In the genomic region with DNA sequence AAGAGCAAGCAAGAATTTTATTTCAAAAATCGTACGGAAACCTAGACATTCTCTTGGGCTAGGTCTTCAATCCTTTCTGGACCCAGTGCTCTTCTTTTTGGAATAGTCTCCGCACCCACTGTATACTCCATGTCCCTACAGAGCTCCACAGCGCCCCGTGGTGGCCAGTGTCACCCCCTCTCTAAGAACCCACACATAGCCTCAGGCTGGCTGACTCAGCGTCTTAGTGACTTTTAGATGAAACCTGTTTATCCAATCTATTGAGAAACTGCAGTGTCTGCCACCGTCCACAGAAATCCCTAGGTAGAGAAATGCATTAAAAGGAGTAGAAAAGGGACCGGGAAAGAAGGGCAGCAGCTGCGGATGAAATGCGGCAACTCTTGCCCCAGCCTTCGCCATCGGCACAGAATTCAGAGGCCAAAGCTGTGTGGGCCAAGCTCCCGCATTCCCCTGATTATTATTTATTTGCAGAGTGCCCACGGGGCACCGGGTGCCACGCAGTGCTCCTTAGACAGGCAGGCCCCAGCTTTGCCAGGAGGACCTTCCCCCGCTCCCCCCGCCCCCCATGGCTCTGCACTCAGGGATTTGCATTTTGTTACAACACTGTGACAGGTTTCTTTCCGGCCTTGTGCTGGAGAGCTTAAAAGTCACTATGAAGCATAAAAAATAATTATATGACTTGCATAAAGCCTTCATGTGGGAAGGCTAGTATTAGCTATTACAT, we compare ENCODE assay signal across 8 cellular contexts.
DNase-seq lines count a peak whose midpoint lies in the region; ATAC-seq and TF ChIP-seq lines count a peak whose summit lies in the region.

No MANE protein-coding gene starts in this region.

- no peaks in the 10 kb centered on the region for H3K36me3 Mint-ChIP-seq in T-cell

- TF ChIP-seq CTCF in body of pancreas (IDR thresholded peaks at IDR 0.05) = no peak

- H3K27ac ChIP-seq in body of pancreas (no peak overlapping the region), substantia nigra (ENCODE audit: low read depth, low read length, poor library complexity, severe bottlenecking) (no peak overlapping the region)

- H3K27me3 Mint-ChIP-seq in T-cell = peaks cover 32 to 49% of the 10 kb centered on the region in 2 donors

- no peaks in the 10 kb centered on the region for H3K36me3 ChIP-seq in body of pancreas (replicated peaks in 1 of 2; ENCODE audit: insufficient read depth in 1 of 2, low read depth in 2 of 2)

- H3K9me3 Mint-ChIP-seq in T-cell = no peaks in the 10 kb centered on the region

- H3K9me3 ChIP-seq in body of pancreas = no peaks in the 10 kb centered on the region

- intact Hi-C loops in body of pancreas (cut with DNase I) = no loop called here

- TF ChIP-seq POLR2A in body of pancreas (IDR thresholded peaks at IDR 0.05) = no peak

- H3K4me3 ChIP-seq in body of pancreas = no peak overlapping the region

- POLR2A ChIA-PET in T-cell (lab: Charles Lee) = no interaction called here

- H3K4me1 ChIP-seq in body of pancreas = no peaks in the 10 kb centered on the region

- peak; percentile 28 for DNase-seq in CD1c-positive myeloid dendritic cell (ENCODE audit: extremely low spot score)
- peak; percentile 10 for DNase-seq in HCEC 1CT
- DNase-seq in T1000 (lab: John Stamatoyannopoulos, UW) = peak; percentile 43
- DNase-seq in iPS DF 19.7 (ENCODE audit: low read depth, low spot score) = peak; percentile 52
- DNase-seq in body of pancreas = no peak
- DNase-seq in GM19238 (ENCODE audit: insufficient read length, low spot score) = no peak
- no peak for DNase-seq in substantia nigra (lab: John Stamatoyannopoulos, UW)
- DNase-seq in T-cell = no peak

- no peak overlapping the region for H3K27ac Mint-ChIP-seq in T-cell

- ATAC-seq in body of pancreas (no peak), T-cell (replicated peaks in 1 of 4) (no peak)

- WGBS in body of pancreas, 2 donors = 45 to 50% methylated on average over 19 of the region's 19 CpGs

- no peak overlapping the region for H3K4me3 Mint-ChIP-seq in T-cell

- H3K27me3 ChIP-seq in body of pancreas = peaks cover 0 to 3% of the 10 kb centered on the region in 2 donors

- H3K4me1 Mint-ChIP-seq in T-cell = peaks cover 0 to 6% (median 0%) of the 10 kb centered on the region in 3 donors

- CTCF ChIA-PET in T-cell (lab: Charles Lee) = no interaction called here

Comparison
In these comparisons a context has a peak if more than half of its experiments do, and no peak if none do; other contexts are left out.
1. DNase-seq: peak in CD1c-positive myeloid dendritic cell (single experiment), HCEC 1CT (single experiment), T1000 (single experiment) and iPS DF 19.7 (single experiment); none in body of pancreas (0 of 4), GM19238 (single experiment), substantia nigra (0 of 49) and T-cell (0 of 34).